ENCODE assay signal across 1 cellular context in the genomic region with DNA sequence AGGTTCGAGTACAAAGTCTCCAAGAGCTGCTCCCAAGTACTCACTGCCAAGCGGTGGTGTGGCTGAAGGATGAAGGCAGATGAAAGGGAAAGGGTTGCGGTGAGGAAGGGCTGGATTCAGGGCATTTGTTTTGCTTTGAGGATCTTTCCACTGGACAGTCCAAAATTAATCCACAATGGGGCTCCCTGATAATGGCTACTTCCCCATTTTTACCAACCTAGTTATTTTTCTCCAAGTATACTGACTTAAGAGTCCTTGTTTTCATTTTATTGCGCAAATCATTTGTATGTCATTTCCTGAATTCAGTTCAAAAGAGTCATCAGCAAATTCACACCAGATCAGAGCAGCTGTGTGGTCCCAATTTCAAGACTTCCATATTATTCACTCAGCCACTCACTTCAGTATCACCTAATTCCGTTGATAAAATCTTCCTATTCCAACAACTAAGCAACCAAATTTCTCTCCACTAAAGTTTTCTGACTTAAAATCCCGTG.
TF ChIP-seq lines count a peak whose summit lies in the region.

No MANE protein-coding gene starts in this region.

TF ChIP-seq in HepG2, 621 proteins besides CTCF, POLR2A, EP300 and RAD21 (continued from another document):
- no peak for TF ChIP-seq HES4 (CRISPR knock-in tag; IDR thresholded peaks at IDR 0.05; ENCODE audit: borderline replicate concordance)
- TF ChIP-seq U2AF2 (IDR thresholded peaks at IDR 0.05; ENCODE audit: low read depth, low read length): no peak
- no peak for TF ChIP-seq ZNF3 (CRISPR knock-in tag; IDR thresholded peaks at IDR 0.05)
- no peak for TF ChIP-seq PRDM4 (CRISPR knock-in tag; IDR thresholded peaks at IDR 0.05; ENCODE audit: borderline replicate concordance)
- TF ChIP-seq KDM5A (IDR thresholded peaks at IDR 0.05; ENCODE audit: borderline replicate concordance, low read length): no peak
- no peak for TF ChIP-seq ZNF558 (CRISPR knock-in tag; IDR thresholded peaks at IDR 0.05; ENCODE audit: borderline replicate concordance)
- 0 out of 2 replicates have a peak, but pooled peaks have one; percentile 1 for TF ChIP-seq ZNF451 (CRISPR knock-in tag; IDR thresholded peaks at IDR 0.05)
- TF ChIP-seq NFE2 (CRISPR knock-in tag; IDR thresholded peaks at IDR 0.05): no peak
- TF ChIP-seq ZNF256 (CRISPR knock-in tag; conservative IDR thresholded peaks at IDR 0.05): no peak
- no peak for TF ChIP-seq PCBP1 (IDR thresholded peaks at IDR 0.05; ENCODE audit: borderline replicate concordance, low read depth, low read length)
- TF ChIP-seq ZNF773 (CRISPR knock-in tag; IDR thresholded peaks at IDR 0.05; ENCODE audit: borderline replicate concordance): no peak
- TF ChIP-seq POLR2AphosphoS2 (IDR thresholded peaks at IDR 0.05; ENCODE audit: low read depth, low read length): no peak
- TF ChIP-seq ZNF75D (CRISPR knock-in tag; IDR thresholded peaks at IDR 0.05; ENCODE audit: borderline replicate concordance): no peak
- TF ChIP-seq ZNF235 (CRISPR knock-in tag; IDR thresholded peaks at IDR 0.05; ENCODE audit: borderline replicate concordance): no peak
- no peak for TF ChIP-seq TERF1 (CRISPR knock-in tag; IDR thresholded peaks at IDR 0.05)
- no peak for TF ChIP-seq KMT2A (CRISPR knock-in tag; IDR thresholded peaks at IDR 0.05)
- no peak for TF ChIP-seq ZIK1 (CRISPR knock-in tag; IDR thresholded peaks at IDR 0.05; ENCODE audit: borderline replicate concordance, low read depth)
- TF ChIP-seq, protein P1, sequence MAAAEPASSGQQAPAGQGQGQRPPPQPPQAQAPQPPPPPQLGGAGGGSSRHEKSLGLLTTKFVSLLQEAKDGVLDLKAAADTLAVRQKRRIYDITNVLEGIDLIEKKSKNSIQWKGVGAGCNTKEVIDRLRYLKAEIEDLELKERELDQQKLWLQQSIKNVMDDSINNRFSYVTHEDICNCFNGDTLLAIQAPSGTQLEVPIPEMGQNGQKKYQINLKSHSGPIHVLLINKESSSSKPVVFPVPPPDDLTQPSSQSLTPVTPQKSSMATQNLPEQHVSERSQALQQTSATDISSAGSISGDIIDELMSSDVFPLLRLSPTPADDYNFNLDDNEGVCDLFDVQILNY (CRISPR knock-in tag; conservative IDR thresholded peaks at IDR 0.05): no peak
- TF ChIP-seq ZNF34 (CRISPR knock-in tag; IDR thresholded peaks at IDR 0.05; ENCODE audit: borderline replicate concordance): no peak
- no peak for TF ChIP-seq CHD2 (IDR thresholded peaks at IDR 0.05; ENCODE audit: low read depth, low read length)
- TF ChIP-seq CBFB (CRISPR knock-in tag; IDR thresholded peaks at IDR 0.05): no peak
- TF ChIP-seq IKZF1 (IDR thresholded peaks at IDR 0.05): no peak
- no peak for TF ChIP-seq SNAI1 (CRISPR knock-in tag; IDR thresholded peaks at IDR 0.05; ENCODE audit: borderline replicate concordance)
- TF ChIP-seq, protein P2, sequence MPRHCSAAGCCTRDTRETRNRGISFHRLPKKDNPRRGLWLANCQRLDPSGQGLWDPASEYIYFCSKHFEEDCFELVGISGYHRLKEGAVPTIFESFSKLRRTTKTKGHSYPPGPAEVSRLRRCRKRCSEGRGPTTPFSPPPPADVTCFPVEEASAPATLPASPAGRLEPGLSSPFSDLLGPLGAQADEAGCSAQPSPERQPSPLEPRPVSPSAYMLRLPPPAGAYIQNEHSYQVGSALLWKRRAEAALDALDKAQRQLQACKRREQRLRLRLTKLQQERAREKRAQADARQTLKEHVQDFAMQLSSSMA (CRISPR knock-in tag; IDR thresholded peaks at IDR 0.05): no peak
- TF ChIP-seq ZNF160 (CRISPR knock-in tag; IDR thresholded peaks at IDR 0.05): no peak
- TF ChIP-seq ZNF614 (CRISPR knock-in tag; IDR thresholded peaks at IDR 0.05; ENCODE audit: borderline replicate concordance): no peak
- TF ChIP-seq, protein P3, sequence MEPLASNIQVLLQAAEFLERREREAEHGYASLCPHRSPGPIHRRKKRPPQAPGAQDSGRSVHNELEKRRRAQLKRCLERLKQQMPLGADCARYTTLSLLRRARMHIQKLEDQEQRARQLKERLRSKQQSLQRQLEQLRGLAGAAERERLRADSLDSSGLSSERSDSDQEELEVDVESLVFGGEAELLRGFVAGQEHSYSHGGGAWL (CRISPR knock-in tag; IDR thresholded peaks at IDR 0.05): no peak
- TF ChIP-seq, protein P4, sequence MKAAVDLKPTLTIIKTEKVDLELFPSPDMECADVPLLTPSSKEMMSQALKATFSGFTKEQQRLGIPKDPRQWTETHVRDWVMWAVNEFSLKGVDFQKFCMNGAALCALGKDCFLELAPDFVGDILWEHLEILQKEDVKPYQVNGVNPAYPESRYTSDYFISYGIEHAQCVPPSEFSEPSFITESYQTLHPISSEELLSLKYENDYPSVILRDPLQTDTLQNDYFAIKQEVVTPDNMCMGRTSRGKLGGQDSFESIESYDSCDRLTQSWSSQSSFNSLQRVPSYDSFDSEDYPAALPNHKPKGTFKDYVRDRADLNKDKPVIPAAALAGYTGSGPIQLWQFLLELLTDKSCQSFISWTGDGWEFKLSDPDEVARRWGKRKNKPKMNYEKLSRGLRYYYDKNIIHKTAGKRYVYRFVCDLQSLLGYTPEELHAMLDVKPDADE (CRISPR knock-in tag; IDR thresholded peaks at IDR 0.05): no peak
- TF ChIP-seq ASH2L (IDR thresholded peaks at IDR 0.05; ENCODE audit: insufficient read length, low read depth, low read length): peak; percentile 28
- no peak for TF ChIP-seq ZNF660 (CRISPR knock-in tag; IDR thresholded peaks at IDR 0.05; ENCODE audit: borderline replicate concordance, low read depth)
- TF ChIP-seq, protein P5, sequence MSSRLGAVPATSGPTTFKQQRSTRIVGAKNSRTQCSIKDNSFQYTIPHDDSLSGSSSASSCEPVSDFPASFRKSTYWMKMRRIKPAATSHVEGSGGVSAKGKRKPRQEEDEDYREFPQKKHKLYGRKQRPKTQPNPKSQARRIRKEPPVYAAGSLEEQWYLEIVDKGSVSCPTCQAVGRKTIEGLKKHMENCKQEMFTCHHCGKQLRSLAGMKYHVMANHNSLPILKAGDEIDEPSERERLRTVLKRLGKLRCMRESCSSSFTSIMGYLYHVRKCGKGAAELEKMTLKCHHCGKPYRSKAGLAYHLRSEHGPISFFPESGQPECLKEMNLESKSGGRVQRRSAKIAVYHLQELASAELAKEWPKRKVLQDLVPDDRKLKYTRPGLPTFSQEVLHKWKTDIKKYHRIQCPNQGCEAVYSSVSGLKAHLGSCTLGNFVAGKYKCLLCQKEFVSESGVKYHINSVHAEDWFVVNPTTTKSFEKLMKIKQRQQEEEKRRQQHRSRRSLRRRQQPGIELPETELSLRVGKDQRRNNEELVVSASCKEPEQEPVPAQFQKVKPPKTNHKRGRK (CRISPR knock-in tag; IDR thresholded peaks at IDR 0.05): no peak
- TF ChIP-seq BORCS8-MEF2B (CRISPR knock-in tag; IDR thresholded peaks at IDR 0.05): 0 out of 2 replicates have a peak, but pooled peaks have one; percentile 12
- TF ChIP-seq ZBTB33 (CRISPR knock-in tag; IDR thresholded peaks at IDR 0.05): peak; percentile 43; the same call in 1 of the 2 replicates
- 0 out of 2 replicates have a peak, but pooled peaks have one; percentile 3 for TF ChIP-seq ZNF629 (CRISPR knock-in tag; conservative IDR thresholded peaks at IDR 0.05)
- no peak for TF ChIP-seq ZFP90 (CRISPR knock-in tag; IDR thresholded peaks at IDR 0.05; ENCODE audit: borderline replicate concordance)
- TF ChIP-seq ZBTB8A (CRISPR knock-in tag; IDR thresholded peaks at IDR 0.05; ENCODE audit: borderline replicate concordance, low read depth): no peak
- TF ChIP-seq ZNF777 (CRISPR knock-in tag; IDR thresholded peaks at IDR 0.05): no peak
- TF ChIP-seq CBX5 (CRISPR knock-in tag; IDR thresholded peaks at IDR 0.05; ENCODE audit: borderline replicate concordance): peak; percentile 33; the same call in 1 of the 2 replicates
- no peak for TF ChIP-seq NCOA2 (CRISPR knock-in tag; IDR thresholded peaks at IDR 0.05)
- TF ChIP-seq GATAD1 (CRISPR knock-in tag; IDR thresholded peaks at IDR 0.05): no peak
- TF ChIP-seq, protein P6, sequence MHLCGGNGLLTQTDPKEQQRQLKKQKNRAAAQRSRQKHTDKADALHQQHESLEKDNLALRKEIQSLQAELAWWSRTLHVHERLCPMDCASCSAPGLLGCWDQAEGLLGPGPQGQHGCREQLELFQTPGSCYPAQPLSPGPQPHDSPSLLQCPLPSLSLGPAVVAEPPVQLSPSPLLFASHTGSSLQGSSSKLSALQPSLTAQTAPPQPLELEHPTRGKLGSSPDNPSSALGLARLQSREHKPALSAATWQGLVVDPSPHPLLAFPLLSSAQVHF (CRISPR knock-in tag; IDR thresholded peaks at IDR 0.05): no peak
- TF ChIP-seq GABPA (IDR thresholded peaks at IDR 0.05; ENCODE audit: low read depth, low read length): no peak; the same call in 1 of the 2 replicates
- TF ChIP-seq GABPA (CRISPR knock-in tag; IDR thresholded peaks at IDR 0.05; ENCODE audit: low read depth): no peak
- TF ChIP-seq, protein P7, sequence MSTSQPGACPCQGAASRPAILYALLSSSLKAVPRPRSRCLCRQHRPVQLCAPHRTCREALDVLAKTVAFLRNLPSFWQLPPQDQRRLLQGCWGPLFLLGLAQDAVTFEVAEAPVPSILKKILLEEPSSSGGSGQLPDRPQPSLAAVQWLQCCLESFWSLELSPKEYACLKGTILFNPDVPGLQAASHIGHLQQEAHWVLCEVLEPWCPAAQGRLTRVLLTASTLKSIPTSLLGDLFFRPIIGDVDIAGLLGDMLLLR (CRISPR knock-in tag; IDR thresholded peaks at IDR 0.05): no peak
- TF ChIP-seq CREM (IDR thresholded peaks at IDR 0.05): peak; percentile 14; the same call in 1 of the 2 replicates
- no peak for TF ChIP-seq CREM (CRISPR knock-in tag; IDR thresholded peaks at IDR 0.05)
